ENCODE assay signal across 27 cellular contexts in genomic region chr14:37237735-37238200, GRCh38.
"Had no signal": no experiment of that assay in that cellular context is flagged by ENCODE, and none has a peak within 500 bp of the region (broad histone marks: within the 10 kb centered on the region; RNA-seq: fewer than 3 reads in every experiment).

No MANE protein-coding gene starts in this region.

- H3K36me3 ChIP-seq: colonic mucosa, esophagus muscularis mucosa, esophagus squamous epithelium, gastrocnemius medialis, gastroesophageal sphincter, heart left ventricle, heart right ventricle had no signal

- H3K4me3 ChIP-seq: colonic mucosa, coronary artery, dorsolateral prefrontal cortex, esophagus muscularis mucosa, esophagus squamous epithelium, gastrocnemius medialis, gastroesophageal sphincter, heart left ventricle, heart right ventricle had no signal

- H3K27ac ChIP-seq: colonic mucosa, coronary artery, dorsolateral prefrontal cortex, epithelial cell of prostate, esophagus muscularis mucosa, foreskin keratinocyte, gastrocnemius medialis, gastroesophageal sphincter, heart left ventricle, heart right ventricle had no signal

- FAIRE-seq: colon, endometrium, endothelial cell of umbilical vein, frontal cortex had no signal

- H3K9me3 ChIP-seq: colonic mucosa, esophagus muscularis mucosa, esophagus squamous epithelium, gastrocnemius medialis, gastroesophageal sphincter, heart left ventricle, heart right ventricle had no signal

- H3K4me1 ChIP-seq: colonic mucosa, esophagus muscularis mucosa, foreskin keratinocyte, gastrocnemius medialis, gastroesophageal sphincter, heart left ventricle, heart right ventricle had no signal

- ATAC-seq: effector memory CD8-positive, alpha-beta T cell; foreskin keratinocyte; gastrocnemius medialis; gastroesophageal sphincter; heart left ventricle; heart right ventricle had no signal

- H3K27me3 ChIP-seq: colonic mucosa, dorsolateral prefrontal cortex, esophagus muscularis mucosa, esophagus squamous epithelium, foreskin keratinocyte, gastrocnemius medialis, gastroesophageal sphincter, heart left ventricle, heart right ventricle had no signal

- DNase-seq: colonic mucosa; cortex of kidney; dermis blood vessel endothelial cell; dorsolateral prefrontal cortex; effector CD4-positive, alpha-beta T cell; effector CD8-positive, alpha-beta T cell; effector memory CD4-positive, alpha-beta T cell; effector memory CD8-positive, alpha-beta T cell; endodermal cell; erythroblast; esophagus squamous epithelium; foreskin fibroblast; foreskin keratinocyte; foreskin melanocyte; gastrocnemius medialis; glutamatergic neuron; head of caudate nucleus; heart left ventricle; heart right ventricle had no signal
